ENCODE assay signal across 1 cellular context in the genomic region with DNA sequence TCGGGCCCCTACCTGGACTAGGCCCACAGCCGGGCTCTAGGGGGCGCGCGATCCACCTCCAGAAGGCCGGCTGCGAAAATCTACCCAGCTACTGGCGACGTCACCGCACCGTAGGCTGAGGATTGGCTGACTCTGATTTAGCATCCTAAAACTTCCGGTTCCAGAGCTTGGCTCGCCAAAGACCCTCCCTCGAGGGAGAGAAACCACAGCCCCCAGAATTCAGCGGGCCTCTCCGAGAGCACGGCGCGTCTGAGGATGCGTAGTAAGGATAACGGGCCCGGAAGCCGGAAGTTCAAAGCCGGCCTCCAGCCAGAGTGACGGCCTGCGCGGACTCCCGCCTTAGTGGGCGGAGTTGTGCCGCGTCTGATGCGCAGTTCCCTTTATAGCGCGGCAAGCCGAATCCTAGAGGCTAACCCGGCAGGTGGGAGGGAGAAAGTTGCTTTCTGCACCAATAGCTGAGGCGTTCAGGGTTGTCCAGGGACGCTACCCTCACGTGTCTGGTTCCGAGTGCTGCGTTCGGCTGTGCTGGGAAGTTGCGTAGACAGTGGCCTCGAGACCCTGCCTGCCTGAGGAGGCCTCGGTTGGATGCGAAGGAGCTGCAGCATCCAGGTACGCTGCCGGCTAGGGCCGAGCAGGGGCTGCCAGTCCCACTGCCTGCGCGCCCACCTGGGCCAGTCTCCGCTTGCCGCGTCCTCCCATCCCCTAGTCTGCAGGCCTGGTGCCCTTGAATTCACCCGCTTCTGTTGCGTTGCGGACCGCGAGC.
A peak's percentile ranks its signal among the peaks of the same experiment; 100 is the strongest.
TF ChIP-seq lines count a peak whose summit lies in the region.

A gene (plus strand): TSS at position 544 of the 763 bp plus-strand sequence. CDS start 7,808 bp downstream, outside the sequence.

TF ChIP-seq in K562, 482 proteins besides CTCF, POLR2A, EP300 and RAD21 (continued from another document and continues in another):
- TF ChIP-seq, protein P1, sequence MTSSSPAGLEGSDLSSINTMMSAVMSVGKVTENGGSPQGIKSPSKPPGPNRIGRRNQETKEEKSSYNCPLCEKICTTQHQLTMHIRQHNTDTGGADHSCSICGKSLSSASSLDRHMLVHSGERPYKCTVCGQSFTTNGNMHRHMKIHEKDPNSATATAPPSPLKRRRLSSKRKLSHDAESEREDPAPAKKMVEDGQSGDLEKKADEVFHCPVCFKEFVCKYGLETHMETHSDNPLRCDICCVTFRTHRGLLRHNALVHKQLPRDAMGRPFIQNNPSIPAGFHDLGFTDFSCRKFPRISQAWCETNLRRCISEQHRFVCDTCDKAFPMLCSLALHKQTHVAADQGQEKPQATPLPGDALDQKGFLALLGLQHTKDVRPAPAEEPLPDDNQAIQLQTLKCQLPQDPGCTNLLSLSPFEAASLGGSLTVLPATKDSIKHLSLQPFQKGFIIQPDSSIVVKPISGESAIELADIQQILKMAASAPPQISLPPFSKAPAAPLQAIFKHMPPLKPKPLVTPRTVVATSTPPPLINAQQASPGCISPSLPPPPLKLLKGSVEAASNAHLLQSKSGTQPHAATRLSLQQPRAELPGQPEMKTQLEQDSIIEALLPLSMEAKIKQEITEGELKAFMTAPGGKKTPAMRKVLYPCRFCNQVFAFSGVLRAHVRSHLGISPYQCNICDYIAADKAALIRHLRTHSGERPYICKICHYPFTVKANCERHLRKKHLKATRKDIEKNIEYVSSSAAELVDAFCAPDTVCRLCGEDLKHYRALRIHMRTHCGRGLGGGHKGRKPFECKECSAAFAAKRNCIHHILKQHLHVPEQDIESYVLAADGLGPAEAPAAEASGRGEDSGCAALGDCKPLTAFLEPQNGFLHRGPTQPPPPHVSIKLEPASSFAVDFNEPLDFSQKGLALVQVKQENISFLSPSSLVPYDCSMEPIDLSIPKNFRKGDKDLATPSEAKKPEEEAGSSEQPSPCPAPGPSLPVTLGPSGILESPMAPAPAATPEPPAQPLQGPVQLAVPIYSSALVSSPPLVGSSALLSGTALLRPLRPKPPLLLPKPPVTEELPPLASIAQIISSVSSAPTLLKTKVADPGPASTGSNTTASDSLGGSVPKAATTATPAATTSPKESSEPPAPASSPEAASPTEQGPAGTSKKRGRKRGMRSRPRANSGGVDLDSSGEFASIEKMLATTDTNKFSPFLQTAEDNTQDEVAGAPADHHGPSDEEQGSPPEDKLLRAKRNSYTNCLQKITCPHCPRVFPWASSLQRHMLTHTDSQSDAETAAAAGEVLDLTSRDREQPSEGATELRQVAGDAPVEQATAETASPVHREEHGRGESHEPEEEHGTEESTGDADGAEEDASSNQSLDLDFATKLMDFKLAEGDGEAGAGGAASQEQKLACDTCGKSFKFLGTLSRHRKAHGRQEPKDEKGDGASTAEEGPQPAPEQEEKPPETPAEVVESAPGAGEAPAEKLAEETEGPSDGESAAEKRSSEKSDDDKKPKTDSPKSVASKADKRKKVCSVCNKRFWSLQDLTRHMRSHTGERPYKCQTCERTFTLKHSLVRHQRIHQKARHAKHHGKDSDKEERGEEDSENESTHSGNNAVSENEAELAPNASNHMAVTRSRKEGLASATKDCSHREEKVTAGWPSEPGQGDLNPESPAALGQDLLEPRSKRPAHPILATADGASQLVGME (CRISPR knock-in tag; IDR thresholded peaks at IDR 0.05), result peak; percentile 67; the same call in 1 of the 2 replicates
- TF ChIP-seq, protein P2, sequence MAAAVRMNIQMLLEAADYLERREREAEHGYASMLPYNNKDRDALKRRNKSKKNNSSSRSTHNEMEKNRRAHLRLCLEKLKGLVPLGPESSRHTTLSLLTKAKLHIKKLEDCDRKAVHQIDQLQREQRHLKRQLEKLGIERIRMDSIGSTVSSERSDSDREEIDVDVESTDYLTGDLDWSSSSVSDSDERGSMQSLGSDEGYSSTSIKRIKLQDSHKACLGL (CRISPR knock-in tag; IDR thresholded peaks at IDR 0.05; ENCODE audit: borderline replicate concordance, poor library complexity, severe bottlenecking), result peak; percentile 35
- TF ChIP-seq, protein P3, sequence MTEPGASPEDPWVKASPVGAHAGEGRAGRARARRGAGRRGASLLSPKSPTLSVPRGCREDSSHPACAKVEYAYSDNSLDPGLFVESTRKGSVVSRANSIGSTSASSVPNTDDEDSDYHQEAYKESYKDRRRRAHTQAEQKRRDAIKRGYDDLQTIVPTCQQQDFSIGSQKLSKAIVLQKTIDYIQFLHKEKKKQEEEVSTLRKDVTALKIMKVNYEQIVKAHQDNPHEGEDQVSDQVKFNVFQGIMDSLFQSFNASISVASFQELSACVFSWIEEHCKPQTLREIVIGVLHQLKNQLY (CRISPR knock-in tag; conservative IDR thresholded peaks at IDR 0.05), result no peak
- no peak for TF ChIP-seq TCF7L2 (IDR thresholded peaks at IDR 0.05; ENCODE audit: low read depth, low read length)
- no peak for TF ChIP-seq ZNF445 (CRISPR knock-in tag; IDR thresholded peaks at IDR 0.05; ENCODE audit: low read depth)
- no peak for TF ChIP-seq STAG1 (CRISPR knock-in tag; IDR thresholded peaks at IDR 0.05; ENCODE audit: borderline replicate concordance)
- no peak for TF ChIP-seq ZNF175 (CRISPR knock-in tag; IDR thresholded peaks at IDR 0.05; ENCODE audit: low read depth)
- TF ChIP-seq MTA3 (IDR thresholded peaks at IDR 0.05; ENCODE audit: borderline replicate concordance), result peak; percentile 80; the same call in 1 of the 2 replicates
- TF ChIP-seq ZNF23 (CRISPR knock-in tag; IDR thresholded peaks at IDR 0.05), result no peak
- TF ChIP-seq ZNF3 (CRISPR knock-in tag; IDR thresholded peaks at IDR 0.05), result no peak
- no peak for TF ChIP-seq RFX7 (CRISPR knock-in tag; IDR thresholded peaks at IDR 0.05)
- TF ChIP-seq ZKSCAN8 (CRISPR knock-in tag; IDR thresholded peaks at IDR 0.05), result no peak
- TF ChIP-seq KDM4B (IDR thresholded peaks at IDR 0.05; ENCODE audit: borderline replicate concordance in 2 of 2, low read depth in 1 of 2), result no peak
- TF ChIP-seq C11orf30 (IDR thresholded peaks at IDR 0.05; ENCODE audit: low read depth), result no peak
- TF ChIP-seq TAF7 (tag; IDR thresholded peaks at IDR 0.05), result peak; percentile 60; the same call in 1 of the 2 replicates
- no peak for TF ChIP-seq MYNN (IDR thresholded peaks at IDR 0.05)
- TF ChIP-seq MYNN (CRISPR knock-in tag; IDR thresholded peaks at IDR 0.05), result no peak
- TF ChIP-seq, protein P4, sequence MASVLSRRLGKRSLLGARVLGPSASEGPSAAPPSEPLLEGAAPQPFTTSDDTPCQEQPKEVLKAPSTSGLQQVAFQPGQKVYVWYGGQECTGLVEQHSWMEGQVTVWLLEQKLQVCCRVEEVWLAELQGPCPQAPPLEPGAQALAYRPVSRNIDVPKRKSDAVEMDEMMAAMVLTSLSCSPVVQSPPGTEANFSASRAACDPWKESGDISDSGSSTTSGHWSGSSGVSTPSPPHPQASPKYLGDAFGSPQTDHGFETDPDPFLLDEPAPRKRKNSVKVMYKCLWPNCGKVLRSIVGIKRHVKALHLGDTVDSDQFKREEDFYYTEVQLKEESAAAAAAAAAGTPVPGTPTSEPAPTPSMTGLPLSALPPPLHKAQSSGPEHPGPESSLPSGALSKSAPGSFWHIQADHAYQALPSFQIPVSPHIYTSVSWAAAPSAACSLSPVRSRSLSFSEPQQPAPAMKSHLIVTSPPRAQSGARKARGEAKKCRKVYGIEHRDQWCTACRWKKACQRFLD (CRISPR knock-in tag; IDR thresholded peaks at IDR 0.05), result peak; percentile 81; the same call in 1 of the 2 replicates
- TF ChIP-seq PRPF4 (IDR thresholded peaks at IDR 0.05; ENCODE audit: insufficient read depth, low read depth, low read length, poor library complexity, severe bottlenecking), result no peak
- TF ChIP-seq ZNF282 (CRISPR knock-in tag; IDR thresholded peaks at IDR 0.05), result no peak
- TF ChIP-seq TFAM (CRISPR knock-in tag; conservative IDR thresholded peaks at IDR 0.05), result no peak
- TF ChIP-seq, protein P5, sequence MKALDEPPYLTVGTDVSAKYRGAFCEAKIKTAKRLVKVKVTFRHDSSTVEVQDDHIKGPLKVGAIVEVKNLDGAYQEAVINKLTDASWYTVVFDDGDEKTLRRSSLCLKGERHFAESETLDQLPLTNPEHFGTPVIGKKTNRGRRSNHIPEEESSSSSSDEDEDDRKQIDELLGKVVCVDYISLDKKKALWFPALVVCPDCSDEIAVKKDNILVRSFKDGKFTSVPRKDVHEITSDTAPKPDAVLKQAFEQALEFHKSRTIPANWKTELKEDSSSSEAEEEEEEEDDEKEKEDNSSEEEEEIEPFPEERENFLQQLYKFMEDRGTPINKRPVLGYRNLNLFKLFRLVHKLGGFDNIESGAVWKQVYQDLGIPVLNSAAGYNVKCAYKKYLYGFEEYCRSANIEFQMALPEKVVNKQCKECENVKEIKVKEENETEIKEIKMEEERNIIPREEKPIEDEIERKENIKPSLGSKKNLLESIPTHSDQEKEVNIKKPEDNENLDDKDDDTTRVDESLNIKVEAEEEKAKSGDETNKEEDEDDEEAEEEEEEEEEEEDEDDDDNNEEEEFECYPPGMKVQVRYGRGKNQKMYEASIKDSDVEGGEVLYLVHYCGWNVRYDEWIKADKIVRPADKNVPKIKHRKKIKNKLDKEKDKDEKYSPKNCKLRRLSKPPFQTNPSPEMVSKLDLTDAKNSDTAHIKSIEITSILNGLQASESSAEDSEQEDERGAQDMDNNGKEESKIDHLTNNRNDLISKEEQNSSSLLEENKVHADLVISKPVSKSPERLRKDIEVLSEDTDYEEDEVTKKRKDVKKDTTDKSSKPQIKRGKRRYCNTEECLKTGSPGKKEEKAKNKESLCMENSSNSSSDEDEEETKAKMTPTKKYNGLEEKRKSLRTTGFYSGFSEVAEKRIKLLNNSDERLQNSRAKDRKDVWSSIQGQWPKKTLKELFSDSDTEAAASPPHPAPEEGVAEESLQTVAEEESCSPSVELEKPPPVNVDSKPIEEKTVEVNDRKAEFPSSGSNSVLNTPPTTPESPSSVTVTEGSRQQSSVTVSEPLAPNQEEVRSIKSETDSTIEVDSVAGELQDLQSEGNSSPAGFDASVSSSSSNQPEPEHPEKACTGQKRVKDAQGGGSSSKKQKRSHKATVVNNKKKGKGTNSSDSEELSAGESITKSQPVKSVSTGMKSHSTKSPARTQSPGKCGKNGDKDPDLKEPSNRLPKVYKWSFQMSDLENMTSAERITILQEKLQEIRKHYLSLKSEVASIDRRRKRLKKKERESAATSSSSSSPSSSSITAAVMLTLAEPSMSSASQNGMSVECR (CRISPR knock-in tag; IDR thresholded peaks at IDR 0.05), result peak; percentile 98
- no peak for TF ChIP-seq POLR3A (IDR thresholded peaks at IDR 0.05; ENCODE audit: borderline replicate concordance, extremely low read depth, insufficient read depth, insufficient read length)
- no peak for TF ChIP-seq ZNF384 (IDR thresholded peaks at IDR 0.05; ENCODE audit: low read depth, low read length)
- no peak for TF ChIP-seq ZKSCAN3 (CRISPR knock-in tag; IDR thresholded peaks at IDR 0.05)
- TF ChIP-seq HMG20B (CRISPR knock-in tag; IDR thresholded peaks at IDR 0.05), result no peak
- no peak for TF ChIP-seq FOSL1 (tag; conservative IDR thresholded peaks at IDR 0.05)
- TF ChIP-seq, protein P6, sequence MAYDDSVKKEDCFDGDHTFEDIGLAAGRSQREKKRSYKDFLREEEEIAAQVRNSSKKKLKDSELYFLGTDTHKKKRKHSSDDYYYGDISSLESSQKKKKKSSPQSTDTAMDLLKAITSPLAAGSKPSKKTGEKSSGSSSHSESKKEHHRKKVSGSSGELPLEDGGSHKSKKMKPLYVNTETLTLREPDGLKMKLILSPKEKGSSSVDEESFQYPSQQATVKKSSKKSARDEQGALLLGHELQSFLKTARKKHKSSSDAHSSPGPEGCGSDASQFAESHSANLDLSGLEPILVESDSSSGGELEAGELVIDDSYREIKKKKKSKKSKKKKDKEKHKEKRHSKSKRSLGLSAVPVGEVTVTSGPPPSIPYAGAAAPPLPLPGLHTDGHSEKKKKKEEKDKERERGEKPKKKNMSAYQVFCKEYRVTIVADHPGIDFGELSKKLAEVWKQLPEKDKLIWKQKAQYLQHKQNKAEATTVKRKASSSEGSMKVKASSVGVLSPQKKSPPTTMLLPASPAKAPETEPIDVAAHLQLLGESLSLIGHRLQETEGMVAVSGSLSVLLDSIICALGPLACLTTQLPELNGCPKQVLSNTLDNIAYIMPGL (CRISPR knock-in tag; IDR thresholded peaks at IDR 0.05), result no peak; the same call in 1 of the 2 replicates
- no peak; the same call in 1 of the 2 replicates for TF ChIP-seq ZNF263 (CRISPR knock-in tag; IDR thresholded peaks at IDR 0.05; ENCODE audit: borderline replicate concordance)
- TF ChIP-seq SAP30 (IDR thresholded peaks at IDR 0.05; ENCODE audit: borderline replicate concordance, insufficient read depth, low read depth, low read length, poor library complexity, severe bottlenecking), result peak; percentile 96
- TF ChIP-seq ZNF707 (CRISPR knock-in tag; conservative IDR thresholded peaks at IDR 0.05), result no peak
- no peak for TF ChIP-seq ZNF316 (IDR thresholded peaks at IDR 0.05)
- peak in 1 of 2 experiments; percentile 76; a peak in 1 of 4 replicates for TF ChIP-seq FOXA3 (CRISPR knock-in tag; conservative IDR thresholded peaks at IDR 0.05 in 1 of 2, IDR thresholded peaks at IDR 0.05 in 1 of 2)
- TF ChIP-seq, protein P7, sequence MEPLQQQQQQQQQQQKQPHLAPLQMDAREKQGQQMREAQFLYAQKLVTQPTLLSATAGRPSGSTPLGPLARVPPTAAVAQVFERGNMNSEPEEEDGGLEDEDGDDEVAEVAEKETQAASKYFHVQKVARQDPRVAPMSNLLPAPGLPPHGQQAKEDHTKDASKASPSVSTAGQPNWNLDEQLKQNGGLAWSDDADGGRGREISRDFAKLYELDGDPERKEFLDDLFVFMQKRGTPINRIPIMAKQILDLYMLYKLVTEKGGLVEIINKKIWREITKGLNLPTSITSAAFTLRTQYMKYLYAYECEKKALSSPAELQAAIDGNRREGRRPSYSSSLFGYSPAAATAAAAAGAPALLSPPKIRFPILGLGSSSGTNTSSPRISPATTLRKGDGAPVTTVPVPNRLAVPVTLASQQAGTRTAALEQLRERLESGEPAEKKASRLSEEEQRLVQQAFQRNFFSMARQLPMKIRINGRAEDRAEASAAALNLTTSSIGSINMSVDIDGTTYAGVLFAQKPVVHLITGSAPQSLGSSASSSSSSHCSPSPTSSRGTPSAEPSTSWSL (CRISPR knock-in tag; IDR thresholded peaks at IDR 0.05; ENCODE audit: borderline replicate concordance), result no peak
- TF ChIP-seq RBBP5 (IDR thresholded peaks at IDR 0.05; ENCODE audit: borderline replicate concordance, insufficient read depth, low read length, poor library complexity, severe bottlenecking), result peak; percentile 79
- no peak for TF ChIP-seq RHOXF2B (CRISPR knock-in tag; conservative IDR thresholded peaks at IDR 0.05)
- TF ChIP-seq MCM7 (IDR thresholded peaks at IDR 0.05), result no peak
- TF ChIP-seq, protein P8, sequence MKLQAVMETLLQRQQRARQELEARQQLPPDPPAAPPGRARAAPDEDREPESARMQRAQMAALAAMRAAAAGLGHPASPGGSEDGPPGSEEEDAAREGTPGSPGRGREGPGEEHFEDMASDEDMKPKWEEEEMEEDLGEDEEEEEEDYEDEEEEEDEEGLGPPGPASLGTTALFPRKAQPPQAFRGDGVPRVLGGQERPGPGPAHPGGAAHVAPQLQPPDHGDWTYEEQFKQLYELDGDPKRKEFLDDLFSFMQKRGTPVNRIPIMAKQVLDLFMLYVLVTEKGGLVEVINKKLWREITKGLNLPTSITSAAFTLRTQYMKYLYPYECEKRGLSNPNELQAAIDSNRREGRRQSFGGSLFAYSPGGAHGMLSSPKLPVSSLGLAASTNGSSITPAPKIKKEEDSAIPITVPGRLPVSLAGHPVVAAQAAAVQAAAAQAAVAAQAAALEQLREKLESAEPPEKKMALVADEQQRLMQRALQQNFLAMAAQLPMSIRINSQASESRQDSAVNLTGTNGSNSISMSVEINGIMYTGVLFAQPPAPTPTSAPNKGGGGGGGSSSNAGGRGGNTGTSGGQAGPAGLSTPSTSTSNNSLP (IDR thresholded peaks at IDR 0.05; ENCODE audit: borderline replicate concordance, low read depth, low read length), result peak; percentile 43; the same call in 1 of the 2 replicates
- TF ChIP-seq ETV5 (CRISPR knock-in tag; IDR thresholded peaks at IDR 0.05; ENCODE audit: low read depth), result 0 out of 2 replicates have a peak, but pooled peaks have one; percentile 26
- TF ChIP-seq NCOR1 (IDR thresholded peaks at IDR 0.05), result no peak
- TF ChIP-seq GATA2 (CRISPR knock-in tag; IDR thresholded peaks at IDR 0.05), result no peak
- no peak for TF ChIP-seq BMI1 (IDR thresholded peaks at IDR 0.05; ENCODE audit: low read length)
- no peak for TF ChIP-seq ZNF561 (CRISPR knock-in tag; conservative IDR thresholded peaks at IDR 0.05)
